Comparison of ENCODE assay signal across 16 cellular contexts in the genomic region with DNA sequence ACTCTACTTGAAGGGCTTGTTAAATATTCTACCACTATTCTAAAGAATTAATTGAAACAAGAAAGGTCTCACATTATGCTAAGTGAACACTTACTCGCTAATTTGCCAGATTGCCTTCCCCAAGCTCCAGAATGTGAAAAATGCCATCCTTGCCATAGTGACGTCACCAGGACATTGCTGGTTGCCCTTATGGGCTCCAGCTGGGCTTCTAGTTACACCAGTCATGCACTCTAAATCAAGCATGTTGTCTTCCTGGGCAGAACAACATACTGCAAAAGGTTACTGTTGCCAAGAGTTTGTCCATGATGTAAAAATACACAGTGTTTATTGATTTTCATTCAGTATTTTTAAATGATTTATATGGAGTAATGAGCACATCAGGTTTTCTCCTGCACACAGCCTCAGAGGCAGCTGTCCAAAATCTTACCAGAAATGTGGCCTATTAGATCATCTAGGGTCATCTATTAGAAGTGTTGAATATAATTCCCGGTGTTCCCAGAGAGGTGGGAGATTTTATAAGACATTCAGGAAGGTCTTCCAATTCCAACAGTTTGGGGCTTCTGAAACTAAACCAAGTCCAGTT.
DNase-seq lines count a peak whose midpoint lies in the region; ATAC-seq and TF ChIP-seq lines count a peak whose summit lies in the region.
"Had no signal": no experiment of that assay in that cellular context is flagged by ENCODE, and none has a peak within 500 bp of the region (broad histone marks: within the 10 kb centered on the region; RNA-seq: fewer than 3 reads in every experiment).

No MANE protein-coding gene starts in this region.

- no peaks in the 10 kb centered on the region for H3K27me3 ChIP-seq in A673 (replicated peaks; ENCODE audit: insufficient read depth, low read depth, low read length, poor library complexity)
- H3K27me3 ChIP-seq: esophagus muscularis mucosa, SJSA1, transverse colon had no signal

- no peaks in the 10 kb centered on the region for H3K36me3 Mint-ChIP-seq in type B pancreatic cell
- H3K36me3 Mint-ChIP-seq in activated CD4-positive, alpha-beta T cell treated with anti-CD3 and anti-CD28 coated beads, Interleukin-2, amount 10 ng/mL, durations not matched to agents 24 days and 14 days (ENCODE audit: low read depth), result no peaks in the 10 kb centered on the region
- H3K36me3 Mint-ChIP-seq: activated CD8-positive, alpha-beta memory T cell treated with anti-CD3 and anti-CD28 coated beads, Interleukin-2, amount 10 ng/mL, durations not matched to agents 7 days and 5 days; activated naive CD4-positive, alpha-beta T cell treated with anti-CD3 and anti-CD28 coated beads, Interleukin-2, amount 50 U/mL, for 72 hours; mesothelial cell of epicardium had no signal

- no peak overlapping the region for H3K4me3 ChIP-seq in A673 (ENCODE audit: low read depth, low read length, poor library complexity, severe bottlenecking)
- H3K4me3 ChIP-seq in fibroblast of villous mesenchyme (ENCODE audit: low read depth, low read length), result no peak overlapping the region
- H3K4me3 ChIP-seq: esophagus muscularis mucosa, SJSA1, transverse colon had no signal

- CTCF ChIA-PET in A673 (lab: Charles Lee), result no interaction called here

- TF ChIP-seq CTCF in A673 (conservative IDR thresholded peaks at IDR 0.05; ENCODE audit: low read depth, low read length), result no peak
- TF ChIP-seq CTCF in fibroblast of villous mesenchyme (IDR thresholded peaks at IDR 0.05; ENCODE audit: insufficient read depth, low read depth, low read length), result no peak
- TF ChIP-seq CTCF in type B pancreatic cell (conservative IDR thresholded peaks at IDR 0.05), result no peak

- no peaks in the 10 kb centered on the region for H3K9me3 Mint-ChIP-seq in type B pancreatic cell
- H3K9me3 Mint-ChIP-seq in activated CD4-positive, alpha-beta T cell treated with anti-CD3 and anti-CD28 coated beads, Interleukin-2, amount 10 ng/mL, durations not matched to agents 24 days and 14 days, result no peaks in the 10 kb centered on the region
- H3K9me3 Mint-ChIP-seq: activated naive CD4-positive, alpha-beta T cell treated with anti-CD3 and anti-CD28 coated beads, Interleukin-2, amount 50 U/mL, for 72 hours; mesothelial cell of epicardium had no signal

- H3K36me3 ChIP-seq in A673 (ENCODE audit: insufficient read depth, low read length, poor library complexity, severe bottlenecking), result no peaks in the 10 kb centered on the region
- H3K36me3 ChIP-seq: esophagus muscularis mucosa, SJSA1, transverse colon had no signal

- DNase-seq in A673 (ENCODE audit: low spot score), result peak; percentile 69
- peak; percentile 13 for DNase-seq in H4 (ENCODE audit: low spot score)
- DNase-seq in RPMI7951 (ENCODE audit: low read depth), result peak; percentile 12
- DNase-seq in fibroblast of villous mesenchyme (ENCODE audit: low read depth), result peak; percentile 47
- no peak for DNase-seq in type B pancreatic cell (ENCODE audit: extremely low spot score, unreplicated experiment)
- DNase-seq in activated CD4-positive, alpha-beta T cell treated with anti-CD3 and anti-CD28 coated beads, Interleukin-2, amount 10 ng/mL, durations not matched to agents 24 days and 14 days, result no peak
- DNase-seq: activated CD8-positive, alpha-beta memory T cell treated with anti-CD3 and anti-CD28 coated beads, Interleukin-2, amount 10 ng/mL, durations not matched to agents 7 days and 5 days; DMS53; posterior cingulate gyrus; transverse colon had no signal

- intact Hi-C loops in A673 (cut with micrococcal nuclease; ENCODE audit: unreplicated experiment), result no loop called here
- intact Hi-C loops in activated CD4-positive, alpha-beta T cell treated with anti-CD3 and anti-CD28 coated beads, Interleukin-2, amount 10 ng/mL, durations not matched to agents 24 days and 14 days (cut with micrococcal nuclease), result no loop called here

- ATAC-seq in GM18520 (IDR thresholded peaks at IDR 0.05; ENCODE audit: unreplicated experiment), result no peak
- no peak for ATAC-seq in GM18498 (IDR thresholded peaks at IDR 0.05; ENCODE audit: unreplicated experiment)
- ATAC-seq: activated CD8-positive, alpha-beta memory T cell treated with anti-CD3 and anti-CD28 coated beads, Interleukin-2, amount 10 ng/mL, durations not matched to agents 7 days and 5 days; activated naive CD4-positive, alpha-beta T cell treated with anti-CD3 and anti-CD28 coated beads, Interleukin-2, amount 50 U/mL, for 72 hours had no signal

- no TSS peak for BruUV-seq in A673 (replicated peaks; lab: Mats Ljungman, UMichigan)

- H3K4me3 Mint-ChIP-seq in type B pancreatic cell, result no peak overlapping the region
- H3K4me3 Mint-ChIP-seq in activated CD4-positive, alpha-beta T cell treated with anti-CD3 and anti-CD28 coated beads, Interleukin-2, amount 10 ng/mL, durations not matched to agents 24 days and 14 days, result no peak overlapping the region
- H3K4me3 Mint-ChIP-seq: activated CD8-positive, alpha-beta memory T cell treated with anti-CD3 and anti-CD28 coated beads, Interleukin-2, amount 10 ng/mL, durations not matched to agents 7 days and 5 days; mesothelial cell of epicardium had no signal

- POLR2A ChIA-PET in A673 (lab: Charles Lee; ENCODE audit: low non-redundant PET), result no interaction called here

- no peaks in the 10 kb centered on the region for H3K4me1 ChIP-seq in A673 (ENCODE audit: insufficient read depth, low read length, poor library complexity, severe bottlenecking)
- H3K4me1 ChIP-seq: esophagus muscularis mucosa, SJSA1, transverse colon had no signal

- H3K27ac Mint-ChIP-seq in type B pancreatic cell, result no peak overlapping the region
- H3K27ac Mint-ChIP-seq in activated CD4-positive, alpha-beta T cell treated with anti-CD3 and anti-CD28 coated beads, Interleukin-2, amount 10 ng/mL, durations not matched to agents 24 days and 14 days, result no peak overlapping the region
- H3K27ac Mint-ChIP-seq: activated CD8-positive, alpha-beta memory T cell treated with anti-CD3 and anti-CD28 coated beads, Interleukin-2, amount 10 ng/mL, durations not matched to agents 7 days and 5 days; activated naive CD4-positive, alpha-beta T cell treated with anti-CD3 and anti-CD28 coated beads, Interleukin-2, amount 50 U/mL, for 72 hours; mesothelial cell of epicardium had no signal

- H3K27ac ChIP-seq in A673 (ENCODE audit: low read depth, low read length, poor library complexity, severe bottlenecking), result no peak overlapping the region
- H3K27ac ChIP-seq: esophagus muscularis mucosa, SJSA1, transverse colon had no signal

- H3K9me3 ChIP-seq in A673 (ENCODE audit: low read depth, low read length, poor library complexity, severe bottlenecking), result no peaks in the 10 kb centered on the region
- H3K9me3 ChIP-seq: esophagus muscularis mucosa, SJSA1, transverse colon had no signal

- peaks cover 3% of the 10 kb centered on the region for H3K27me3 Mint-ChIP-seq in type B pancreatic cell
- H3K27me3 Mint-ChIP-seq in activated CD4-positive, alpha-beta T cell treated with anti-CD3 and anti-CD28 coated beads, Interleukin-2, amount 10 ng/mL, durations not matched to agents 24 days and 14 days, result peaks cover 12% of the 10 kb centered on the region

- no peaks in the 10 kb centered on the region for H3K4me1 Mint-ChIP-seq in type B pancreatic cell (ENCODE audit: unreplicated experiment)
- no peaks in the 10 kb centered on the region for H3K4me1 Mint-ChIP-seq in activated CD4-positive, alpha-beta T cell treated with anti-CD3 and anti-CD28 coated beads, Interleukin-2, amount 10 ng/mL, durations not matched to agents 24 days and 14 days
- H3K4me1 Mint-ChIP-seq: activated CD8-positive, alpha-beta memory T cell treated with anti-CD3 and anti-CD28 coated beads, Interleukin-2, amount 10 ng/mL, durations not matched to agents 7 days and 5 days; mesothelial cell of epicardium had no signal

Comparison
In these comparisons a context has a peak if more than half of its experiments do, and no peak if none do; other contexts are left out.
1. DNase-seq: peak in A673 (single experiment), H4 (single experiment), RPMI7951 (single experiment) and fibroblast of villous mesenchyme (single experiment); none in type B pancreatic cell (single experiment) and activated CD4-positive, alpha-beta T cell treated with anti-CD3 and anti-CD28 coated beads, Interleukin-2, amount 10 ng/mL, durations not matched to agents 24 days and 14 days (single experiment).